In the genomic region with DNA sequence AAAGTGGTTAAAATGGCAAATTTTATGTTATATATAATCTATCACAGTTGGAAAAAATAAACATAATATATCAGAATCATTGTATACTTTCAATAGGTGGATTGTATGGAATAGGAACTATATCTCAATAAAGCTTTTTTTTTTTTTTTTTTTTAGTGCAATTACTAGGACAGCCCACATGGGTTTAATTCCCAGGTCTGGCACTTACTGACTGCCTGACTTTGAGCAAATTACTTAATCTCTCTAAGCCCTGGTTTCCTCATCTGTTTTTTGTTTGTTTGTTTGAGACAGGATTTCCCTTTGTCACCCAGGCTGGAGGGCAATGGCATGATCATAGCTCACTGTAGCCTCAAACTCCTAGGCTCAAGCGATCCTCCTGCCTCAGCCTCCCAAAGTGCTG, we compare ENCODE assay signal across 33 cellular contexts. TPM values are rescaled to one million over a fixed set of nuclear protein-coding genes. Genes with fewer than 3 reads are reported as not detected.
DNase-seq lines count a peak whose midpoint lies in the region; TF ChIP-seq lines count a peak whose summit lies in the region.
"Had no signal": no experiment of that assay in that cellular context is flagged by ENCODE, and none has a peak within 500 bp of the region (broad histone marks: within the 10 kb centered on the region; RNA-seq: fewer than 3 reads in every experiment).

No MANE protein-coding gene starts in this region.

- no peak overlapping the region for H3K4me3 ChIP-seq in A673 (ENCODE audit: low read depth, low read length, poor library complexity, severe bottlenecking)
- H3K4me3 ChIP-seq in GM23248 = no peak overlapping the region
- H3K4me3 ChIP-seq in adipocyte (ENCODE audit: low read length) = no peak overlapping the region
- no peak overlapping the region for H3K4me3 ChIP-seq in fibroblast of the aortic adventitia (ENCODE audit: low read depth, low read length)
- H3K4me3 ChIP-seq: breast epithelium, left ventricle myocardium inferior, sigmoid colon, SJSA1, suprapubic skin had no signal

- POLR2A ChIA-PET in A673 (lab: Charles Lee; ENCODE audit: low non-redundant PET) = interaction anchor here (0.6 kb wide), 1 partner anchor 223 kb away, joined by 4 read pairs; no protein-coding TSS in a partner anchor

- H3F3A ChIP-seq in GM23248 (ENCODE audit: insufficient read depth) = peaks cover 4% of the 10 kb centered on the region; the same call in 1 of the 2 replicates

- H2AFZ ChIP-seq in GM23248 = no peak overlapping the region

- no peaks in the 10 kb centered on the region for H3K36me3 ChIP-seq in A673 (ENCODE audit: insufficient read depth, low read length, poor library complexity, severe bottlenecking)
- no peaks in the 10 kb centered on the region for H3K36me3 ChIP-seq in GM23248 (ENCODE audit: low read depth)
- H3K36me3 ChIP-seq in adipocyte (ENCODE audit: control insufficient read depth, insufficient read depth, low read length, severe bottlenecking) = peaks cover 8% of the 10 kb centered on the region
- H3K36me3 ChIP-seq: BE2C, breast epithelium, SJSA1 had no signal

- no peak overlapping the region for H3K9ac ChIP-seq in GM23248
- no peak overlapping the region for H3K9ac ChIP-seq in adipocyte (ENCODE audit: low read length)

- H3K4me1 ChIP-seq in A673 (ENCODE audit: insufficient read depth, low read length, poor library complexity, severe bottlenecking) = no peaks in the 10 kb centered on the region
- peaks cover 11% of the 10 kb centered on the region for H3K4me1 ChIP-seq in GM23248 (ENCODE audit: insufficient read depth)
- H3K4me1 ChIP-seq in adipocyte (ENCODE audit: control insufficient read depth, insufficient read depth, low read length) = peaks cover 22% of the 10 kb centered on the region
- H3K4me1 ChIP-seq: breast epithelium, suprapubic skin had no signal

- H3K79me2 ChIP-seq in GM23248 (ENCODE audit: insufficient read depth) = no peaks in the 10 kb centered on the region

- no peak overlapping the region for H3K4me2 ChIP-seq in GM23248 (ENCODE audit: unreplicated experiment)

- 86 to 100% methylated on average over 1 of the region's 1 CpG for WGBS in GM23248 (ENCODE audit: low coverage in 1 of 2, low lambda C conversion rate in 2 of 2, missing lambda C conversion rate in 2 of 2), 2 experiments

- in situ Hi-C loops in GM23248 (cut with MboI) = no loop called here

- DNase-seq in A673 (ENCODE audit: low spot score) (peak; percentile 17), GM23248 (peak; percentile 51), adipocyte (ENCODE audit: low read depth) (peak; percentile 15), fibroblast of the aortic adventitia (ENCODE audit: low read depth) (no peak), caudate nucleus (lab: John Stamatoyannopoulos, UW) (no peak), NCI-H345 (lab: John Stamatoyannopoulos, UW) (no peak), AML-193 (lab: John Stamatoyannopoulos, UW) (no peak), NCI-H226 (no peak)
- DNase-seq: activated CD4-positive, alpha-beta memory T cell treated with anti-CD3 and anti-CD28 coated beads, Interleukin-2, amount 10 ng/mL, durations not matched to agents 7 days and 5 days; activated CD4-positive, CD25-positive, alpha-beta regulatory T cell treated with anti-CD3 and anti-CD28 coated beads, Interleukin-2, amount 50 U/mL, for 72 hours; activated CD8-positive, alpha-beta memory T cell treated with anti-CD3 and anti-CD28 coated beads, Interleukin-2, amount 50 U/mL, for 48 hours; BE2C; cortex of kidney; DMS53; effector memory CD8-positive, alpha-beta T cell; GF-D8; Karpas-422; left ventricle myocardium inferior; naive B cell; NCI-H1694 treated with DMSO at 0.1 percent for 48 hours; NCI-H2171 treated with DMSO at 0.1 percent for 48 hours; NCI-H526 treated with DMSO at 0.1 percent for 48 hours; stimulated activated CD4-positive, alpha-beta T cell treated with anti-CD3 and anti-CD28 coated beads, Interleukin-4, amount 100 ng/mL, for 4 hours; stimulated activated naive CD4-positive, alpha-beta T cell; T-helper 1 cell had no signal

- intact Hi-C loops in A673 (cut with micrococcal nuclease; ENCODE audit: unreplicated experiment) = no loop called here

- H3K27ac ChIP-seq in A673 (ENCODE audit: low read depth, low read length, poor library complexity, severe bottlenecking) (no peak overlapping the region), GM23248 (no peak overlapping the region), caudate nucleus (ENCODE audit: low read depth, low read length) (no peak overlapping the region)
- H3K27ac ChIP-seq: breast epithelium, left ventricle myocardium inferior, neutrophil, sigmoid colon, SJSA1, suprapubic skin had no signal

- H3K27me3 ChIP-seq in A673 (replicated peaks; ENCODE audit: insufficient read depth, low read depth, low read length, poor library complexity) (no peaks in the 10 kb centered on the region), GM23248 (replicated peaks; ENCODE audit: insufficient read depth) (no peaks in the 10 kb centered on the region), adipocyte (replicated peaks; ENCODE audit: control insufficient read depth, insufficient read depth, low read length) (no peaks in the 10 kb centered on the region)
- H3K27me3 ChIP-seq: BE2C, breast epithelium, neutrophil, sigmoid colon, SJSA1, suprapubic skin had no signal

- BruUV-seq in A673 (replicated peaks; lab: Mats Ljungman, UMichigan) = no TSS peak

- no peaks in the 10 kb centered on the region for H3K9me3 ChIP-seq in A673 (ENCODE audit: low read depth, low read length, poor library complexity, severe bottlenecking)
- no peaks in the 10 kb centered on the region for H3K9me3 ChIP-seq in GM23248 (ENCODE audit: low read depth)
- H3K9me3 ChIP-seq in adipocyte (ENCODE audit: control insufficient read depth, low read length) = no peaks in the 10 kb centered on the region
- H3K9me3 ChIP-seq: BE2C, breast epithelium, left ventricle myocardium inferior, neutrophil, sigmoid colon, SJSA1, suprapubic skin had no signal

- no peaks in the 10 kb centered on the region for H4K20me1 ChIP-seq in GM23248 (ENCODE audit: insufficient read depth)

- no peaks in the 10 kb centered on the region for H3K9me2 ChIP-seq in GM23248 (ENCODE audit: insufficient read depth)

- TF ChIP-seq CTCF in A673 (conservative IDR thresholded peaks at IDR 0.05; ENCODE audit: low read depth, low read length) (no peak), fibroblast of the aortic adventitia (IDR thresholded peaks at IDR 0.05; ENCODE audit: insufficient read depth, low read length) (peak; percentile 12)

- CTCF ChIA-PET in A673 (lab: Charles Lee) = interaction anchor here (0.6 to 0.7 kb wide), 3 partner anchors 22 to 169 kb away, joined by 4 to 7 read pairs (median 5); no protein-coding TSS in a partner anchor

RNA-seq across cellular contexts. Expression of gene BAIAP2L2, which starts 26.1 kb away (rescaled TPM):
- total RNA-seq in A673 (2021) (1.6 and 2.5 TPM in 2 replicates), fibroblast of the aortic adventitia (ENCODE audit: low replicate concordance) (3.2 and 6.0 TPM in 2 replicates)
- 12.6 and 24.3 TPM in 2 replicates for total RNA-seq in GM23248 (2014; rRNA removed; shearing (Covaris generic))
- 13.2 and 13.4 TPM in 2 replicates for polyA plus RNA-seq in GM23248 (2016; fragmentation: Nextera tagmentation; extraction: Ambion mirVana)
- total RNA-seq: A172, SJSA1 had no signal

RNA-seq across cellular contexts. Expression of gene PLA2G6, which starts 45.0 kb away (rescaled TPM):
- 31.8 and 40.8 TPM in 2 replicates for total RNA-seq in A673 (2021)
- total RNA-seq in GM23248 (2014; rRNA removed; shearing (Covaris generic)) = 5.5 and 28.3 TPM in 2 replicates
- 5.6 and 6.5 TPM in 2 replicates for polyA plus RNA-seq in GM23248 (2016; fragmentation: Nextera tagmentation; extraction: Ambion mirVana)
- total RNA-seq in fibroblast of the aortic adventitia (ENCODE audit: low replicate concordance) = 9.3 and 12.3 TPM in 2 replicates

RNA-seq across cellular contexts. Expression of gene SLC16A8, which starts 52.6 kb away (rescaled TPM):
- not detected in 2 replicates for total RNA-seq in A673 (2021)
- 0.51 and 1.4 TPM in 2 replicates for total RNA-seq in GM23248 (2014; rRNA removed; shearing (Covaris generic))
- 0.52 and 1.3 TPM in 2 replicates for polyA plus RNA-seq in GM23248 (2016; fragmentation: Nextera tagmentation; extraction: Ambion mirVana)
- total RNA-seq in fibroblast of the aortic adventitia (ENCODE audit: low replicate concordance) = 0.18 and 1.6 TPM in 2 replicates
- total RNA-seq: A172; activated CD4-positive, alpha-beta memory T cell treated with anti-CD3 and anti-CD28 coated beads, Interleukin-2, amount 10 ng/mL, durations not matched to agents 7 days and 5 days; activated T-helper 17 cell treated with anti-CD3 and anti-CD28 coated beads, Interleukin-2, amount 50 U/mL, for 72 hours; glomerular endothelial cell; left ventricle myocardium inferior; SJSA1; suprapubic skin had no signal

Comparison
In these comparisons a context has a peak if more than half of its experiments do, and no peak if none do; other contexts are left out.
1. DNase-seq: peak in A673 (single experiment), GM23248 (single experiment) and adipocyte (single experiment); none in fibroblast of the aortic adventitia (single experiment), caudate nucleus (0 of 61), NCI-H345 (single experiment), AML-193 (0 of 2) and NCI-H226 (single experiment).